ENCODE assay signal across 18 cellular contexts in genomic region chr17:28729950-28730330, GRCh38. TPM values are rescaled to one million over a fixed set of nuclear protein-coding genes. Genes with fewer than 3 reads are reported as not detected.
DNase-seq lines count a peak whose midpoint lies in the region; ATAC-seq and TF ChIP-seq lines count a peak whose summit lies in the region.
"Had no signal": no experiment of that assay in that cellular context is flagged by ENCODE, and none has a peak within 500 bp of the region (broad histone marks: within the 10 kb centered on the region; RNA-seq: fewer than 3 reads in every experiment).

No MANE protein-coding gene starts in this region.

- in situ Hi-C loops in gastrocnemius medialis (cut with MboI; ENCODE audit: low sequenced_read_pairs in 4 of 4), result no loop called here

- no peak for DNase-seq in T-helper 1 cell
- DNase-seq in nephron progenitor cell, result no peak
- no peak for DNase-seq in NCI-H1436 treated with DMSO at 0.1 percent for 48 hours (lab: John Stamatoyannopoulos, UW)
- no peak for DNase-seq in mesenchymal stem cell
- DNase-seq in gastrocnemius medialis, result no peak
- DNase-seq: 8988T; CD8-positive, alpha-beta T cell; central memory CD4-positive, alpha-beta T cell; foreskin keratinocyte; GM23248; left ventricle myocardium inferior; MG63; naive thymus-derived CD8-positive, alpha-beta T cell; NCI-H187 treated with DMSO at 0.1 percent for 48 hours; NCI-H510A had no signal

- H3K9me3 ChIP-seq in HEK293 (ENCODE audit: control insufficient read depth, insufficient read depth, low read depth, low read length) (no peaks in the 10 kb centered on the region), mesenchymal stem cell (ENCODE audit: control insufficient read depth, low read length) (no peaks in the 10 kb centered on the region), gastrocnemius medialis (no peaks in the 10 kb centered on the region)
- H3K9me3 ChIP-seq: left ventricle myocardium inferior, MG63 had no signal

- H4K91ac ChIP-seq in mesenchymal stem cell (ENCODE audit: low read length), result no peak overlapping the region

- TF ChIP-seq POLR2A in gastrocnemius medialis (IDR thresholded peaks at IDR 0.05), result no peak

- peaks cover 31% of the 10 kb centered on the region for H3K4me1 Mint-ChIP-seq in T-helper 1 cell treated with Interleukin-12 subunit alpha and Interleukin-12 subunit beta and Interleukin-4 antibody, amounts not matched to agents 30 μg/mL and 1 μg/mL, for 36 hours (ENCODE audit: low read depth)
- H3K4me1 Mint-ChIP-seq in activated T-helper 17 cell treated with anti-CD3 and anti-CD28 coated beads, Interleukin-2, amount 50 U/mL, for 72 hours, result peaks cover 10% of the 10 kb centered on the region
- peaks cover 27% of the 10 kb centered on the region for H3K4me1 Mint-ChIP-seq in nephron progenitor cell

- CTCF ChIA-PET in HEK293 (lab: Yijun Ruan, JAX), result interaction anchor here (3.9 to 13.6 kb wide), 3 partner anchors 17 to 170 kb away, joined by 61 to 445 read pairs (median 73); partner anchors contain the start of genes DHRS13, FLOT2 and TRAF4

- no peak overlapping the region for H2BK15ac ChIP-seq in mesenchymal stem cell (ENCODE audit: low read depth, poor library complexity, severe bottlenecking)

- H2AK5ac ChIP-seq in mesenchymal stem cell (ENCODE audit: low read length, severe bottlenecking), result no peak overlapping the region

- H3K4me3 Mint-ChIP-seq in T-helper 1 cell treated with Interleukin-12 subunit alpha and Interleukin-12 subunit beta and Interleukin-4 antibody, amounts not matched to agents 30 μg/mL and 1 μg/mL, for 36 hours, result no peak overlapping the region
- peak overlapping the region; percentile 100 for H3K4me3 Mint-ChIP-seq in activated T-helper 17 cell treated with anti-CD3 and anti-CD28 coated beads, Interleukin-2, amount 50 U/mL, for 72 hours
- H3K4me3 Mint-ChIP-seq in nephron progenitor cell, result no peak overlapping the region
- H3K4me3 Mint-ChIP-seq: CD8-positive, alpha-beta T cell had no signal

- no peak overlapping the region for H3K18ac ChIP-seq in mesenchymal stem cell (ENCODE audit: low read depth in 1 of 2, low read length in 2 of 2)

- no peak overlapping the region for H3K4ac ChIP-seq in mesenchymal stem cell (ENCODE audit: low read depth in 1 of 2, low read length in 2 of 2)

- H3K4me2 ChIP-seq in mesenchymal stem cell (ENCODE audit: low read length, poor library complexity, severe bottlenecking), result no peak overlapping the region

- H3K4me1 ChIP-seq in HEK293 (ENCODE audit: control insufficient read depth, insufficient read depth, low read length), result no peaks in the 10 kb centered on the region
- H3K4me1 ChIP-seq in mesenchymal stem cell (ENCODE audit: control insufficient read depth, insufficient read depth, low read depth, low read length), result peaks cover 18% of the 10 kb centered on the region
- peaks cover 19 to 24% of the 10 kb centered on the region in 2 donors for H3K4me1 ChIP-seq in gastrocnemius medialis
- H3K4me1 ChIP-seq: foreskin keratinocyte had no signal

- H3K36me3 ChIP-seq in HEK293 (ENCODE audit: control insufficient read depth in 2 of 2, insufficient read depth in 1 of 2, low read length in 2 of 2) (peaks cover 0 to 4% of the 10 kb centered on the region in 2 experiments; a peak in 2 of 3 replicates), mesenchymal stem cell (ENCODE audit: control insufficient read depth in 1 of 2, insufficient read depth in 2 of 2, low read depth in 1 of 2, low read length in 2 of 2) (peaks cover 7 to 9% of the 10 kb centered on the region in 2 experiments), gastrocnemius medialis (no peaks in the 10 kb centered on the region)
- H3K36me3 ChIP-seq: left ventricle myocardium inferior had no signal

- no peak overlapping the region for H2BK120ac ChIP-seq in mesenchymal stem cell (ENCODE audit: low read depth, low read length)

- no peak overlapping the region for H2BK12ac ChIP-seq in mesenchymal stem cell (ENCODE audit: low read length in 2 of 2)

- peak overlapping the region; percentile 2 for H3K27ac Mint-ChIP-seq in T-helper 1 cell treated with Interleukin-12 subunit alpha and Interleukin-12 subunit beta and Interleukin-4 antibody, amounts not matched to agents 30 μg/mL and 1 μg/mL, for 36 hours
- peak overlapping the region; percentile 27 for H3K27ac Mint-ChIP-seq in activated T-helper 17 cell treated with anti-CD3 and anti-CD28 coated beads, Interleukin-2, amount 50 U/mL, for 72 hours
- peak overlapping the region; percentile 29 for H3K27ac Mint-ChIP-seq in nephron progenitor cell
- H3K27ac Mint-ChIP-seq: CD8-positive, alpha-beta T cell had no signal

- 91% methylated on average over 11 of the region's 11 CpGs for WGBS in mesenchymal stem cell

- H3K27ac ChIP-seq in HEK293 (ENCODE audit: extremely low read depth, low read depth, low read length) (no peak overlapping the region), mesenchymal stem cell (ENCODE audit: low read length, poor library complexity, severe bottlenecking) (no peak overlapping the region), gastrocnemius medialis (no peak overlapping the region)

- intact Hi-C loops in gastrocnemius medialis (cut with DNase I; ENCODE audit: low total_unique reads), result loop anchor here (2.0 to 5.0 kb wide), 4 partner anchors 32 to 382 kb away; partner anchors contain the start of gene FLOT2

- H4K8ac ChIP-seq in mesenchymal stem cell (ENCODE audit: low read length), result no peak overlapping the region

- POLR2A ChIA-PET in HEK293 (lab: Yijun Ruan, JAX), result interaction anchor here (0.6 to 6.7 kb wide), 6 partner anchors 10 to 223 kb away, joined by 3 to 448 read pairs (median 36); partner anchors contain the start of genes PHF12, PROCA1, RPL23A and TRAF4

- H3K79me1 ChIP-seq in mesenchymal stem cell (replicated peaks; ENCODE audit: low read length, poor library complexity, severe bottlenecking), result peaks cover 2% of the 10 kb centered on the region

- no peaks in the 10 kb centered on the region for H3K9me3 Mint-ChIP-seq in T-helper 1 cell treated with Interleukin-12 subunit alpha and Interleukin-12 subunit beta and Interleukin-4 antibody, amounts not matched to agents 30 μg/mL and 1 μg/mL, for 36 hours
- H3K9me3 Mint-ChIP-seq in activated T-helper 17 cell treated with anti-CD3 and anti-CD28 coated beads, Interleukin-2, amount 50 U/mL, for 72 hours, result no peaks in the 10 kb centered on the region
- no peaks in the 10 kb centered on the region for H3K9me3 Mint-ChIP-seq in nephron progenitor cell
- H3K9me3 Mint-ChIP-seq: CD8-positive, alpha-beta T cell; naive thymus-derived CD8-positive, alpha-beta T cell had no signal

- no peaks in the 10 kb centered on the region for H3K27me3 Mint-ChIP-seq in T-helper 1 cell treated with Interleukin-12 subunit alpha and Interleukin-12 subunit beta and Interleukin-4 antibody, amounts not matched to agents 30 μg/mL and 1 μg/mL, for 36 hours (ENCODE audit: low read depth)
- H3K27me3 Mint-ChIP-seq in activated T-helper 17 cell treated with anti-CD3 and anti-CD28 coated beads, Interleukin-2, amount 50 U/mL, for 72 hours, result no peaks in the 10 kb centered on the region
- no peaks in the 10 kb centered on the region for H3K27me3 Mint-ChIP-seq in nephron progenitor cell (ENCODE audit: low read depth, poor library complexity)
- H3K27me3 Mint-ChIP-seq: naive thymus-derived CD8-positive, alpha-beta T cell had no signal

- H3K23ac ChIP-seq in mesenchymal stem cell (ENCODE audit: low read length in 2 of 2), result no peak overlapping the region

- H3K9ac ChIP-seq in mesenchymal stem cell (ENCODE audit: low read length), result no peak overlapping the region

- peaks cover 2% of the 10 kb centered on the region for H3K36me3 Mint-ChIP-seq in T-helper 1 cell treated with Interleukin-12 subunit alpha and Interleukin-12 subunit beta and Interleukin-4 antibody, amounts not matched to agents 30 μg/mL and 1 μg/mL, for 36 hours (ENCODE audit: low read depth)
- H3K36me3 Mint-ChIP-seq in activated T-helper 17 cell treated with anti-CD3 and anti-CD28 coated beads, Interleukin-2, amount 50 U/mL, for 72 hours (ENCODE audit: low read depth), result peaks cover 34% of the 10 kb centered on the region
- H3K36me3 Mint-ChIP-seq in nephron progenitor cell (ENCODE audit: low read depth), result no peaks in the 10 kb centered on the region

- H3K27me3 ChIP-seq in mesenchymal stem cell (ENCODE audit: control insufficient read depth in 1 of 2, insufficient read depth in 1 of 2, low read length in 2 of 2) (no peaks in the 10 kb centered on the region), gastrocnemius medialis (no peaks in the 10 kb centered on the region)
- H3K27me3 ChIP-seq: foreskin keratinocyte, MG63 had no signal

- no peak for ATAC-seq in activated T-helper 17 cell treated with anti-CD3 and anti-CD28 coated beads, Interleukin-2, amount 50 U/mL, for 72 hours (replicated peaks)
- no peak for ATAC-seq in gastrocnemius medialis
- ATAC-seq: CD8-positive, alpha-beta T cell; foreskin keratinocyte; naive thymus-derived CD8-positive, alpha-beta T cell had no signal

- no peak for TF ChIP-seq CTCF in HEK293 (tag by site-specific recombination; IDR thresholded peaks at IDR 0.05)
- no peak for TF ChIP-seq CTCF in nephron progenitor cell (IDR thresholded peaks at IDR 0.05)
- TF ChIP-seq CTCF in gastrocnemius medialis (IDR thresholded peaks at IDR 0.05 in 4 of 5, conservative IDR thresholded peaks at IDR 0.05 in 1 of 5), result no peak

- H3K4me3 ChIP-seq in HEK293 (ENCODE audit: low read depth, low read length), result no peak overlapping the region
- no peak overlapping the region for H3K4me3 ChIP-seq in mesenchymal stem cell (ENCODE audit: insufficient read depth in 1 of 2, low read depth in 1 of 2, low read length in 2 of 2)
- no peak overlapping the region for H3K4me3 ChIP-seq in gastrocnemius medialis

- H3K14ac ChIP-seq in mesenchymal stem cell (ENCODE audit: low read length in 2 of 2), result no peak overlapping the region

- H2AFZ ChIP-seq in mesenchymal stem cell (ENCODE audit: low read depth, low read length), result no peak overlapping the region

- no peak overlapping the region for H2BK5ac ChIP-seq in mesenchymal stem cell (ENCODE audit: low read depth, low read length, poor library complexity, severe bottlenecking)

RNA-seq across cellular contexts. Expression of gene NEK8, which starts 1.4 kb away (rescaled TPM):
- 1 to 10 TPM; 4.9 to 9.2 TPM for total RNA-seq in activated T-helper 17 cell treated with anti-CD3 and anti-CD28 coated beads, Interleukin-2, amount 50 U/mL, for 72 hours
- 2.2 TPM for polyA plus RNA-seq in mesenchymal stem cell (2013, experiment 1 of 2)
- 2.2 TPM for polyA plus RNA-seq in mesenchymal stem cell (2013, experiment 2 of 2)
- 1 to 10 TPM; 1.3 to 8.1 (median 1.9) TPM for total RNA-seq in gastrocnemius medialis

RNA-seq across cellular contexts. Expression of gene TLCD1, which starts 3.9 kb away (rescaled TPM):
- total RNA-seq in activated T-helper 17 cell treated with anti-CD3 and anti-CD28 coated beads, Interleukin-2, amount 50 U/mL, for 72 hours, result 10 to 100 TPM in 1 of 2 donors, 1 to 10 TPM in 1; 4.8 to 13.4 TPM
- 13.0 TPM for polyA plus RNA-seq in mesenchymal stem cell (2013, experiment 1 of 2)
- 12.6 TPM for polyA plus RNA-seq in mesenchymal stem cell (2013, experiment 2 of 2)
- under 1 TPM in 3 of 4 donors, not detected in 1; 0.46 to 0.82 (median 0.75) TPM for total RNA-seq in gastrocnemius medialis

RNA-seq across cellular contexts. Expression of gene RPL23A, which starts 10.2 kb away (rescaled TPM):
- 1,000 to 10,000 TPM; 2,238 to 2,546 TPM for total RNA-seq in activated T-helper 17 cell treated with anti-CD3 and anti-CD28 coated beads, Interleukin-2, amount 50 U/mL, for 72 hours
- polyA plus RNA-seq in mesenchymal stem cell (2013, experiment 1 of 2), result 2,598 TPM
- polyA plus RNA-seq in mesenchymal stem cell (2013, experiment 2 of 2), result 2,575 TPM
- 100 to 1,000 TPM; 434 to 647 (median 533) TPM for total RNA-seq in gastrocnemius medialis

RNA-seq across cellular contexts. Expression of gene RAB34, which starts 12.3 kb away (rescaled TPM):
- total RNA-seq in activated T-helper 17 cell treated with anti-CD3 and anti-CD28 coated beads, Interleukin-2, amount 50 U/mL, for 72 hours, result 10 to 100 TPM in 1 of 2 donors, 1 to 10 TPM in 1; 4.1 to 22.4 TPM
- 121 TPM for polyA plus RNA-seq in mesenchymal stem cell (2013, experiment 1 of 2)
- polyA plus RNA-seq in mesenchymal stem cell (2013, experiment 2 of 2), result 126 TPM
- 10 to 100 TPM; 14.9 to 53.3 (median 32.7) TPM for total RNA-seq in gastrocnemius medialis

RNA-seq across cellular contexts. Expression of gene TRAF4, which starts 13.9 kb away (rescaled TPM):
- total RNA-seq in activated T-helper 17 cell treated with anti-CD3 and anti-CD28 coated beads, Interleukin-2, amount 50 U/mL, for 72 hours, result 100 to 1,000 TPM in 1 of 2 donors, 10 to 100 TPM in 1; 78.4 to 181 TPM
- polyA plus RNA-seq in mesenchymal stem cell (2013, experiment 1 of 2), result 57.0 TPM
- 52.8 TPM for polyA plus RNA-seq in mesenchymal stem cell (2013, experiment 2 of 2)
- total RNA-seq in gastrocnemius medialis, result 1 to 10 TPM; 2.0 to 6.4 (median 3.8) TPM
